Comparison of ENCODE assay signal across 8 cellular contexts in the genomic region with DNA sequence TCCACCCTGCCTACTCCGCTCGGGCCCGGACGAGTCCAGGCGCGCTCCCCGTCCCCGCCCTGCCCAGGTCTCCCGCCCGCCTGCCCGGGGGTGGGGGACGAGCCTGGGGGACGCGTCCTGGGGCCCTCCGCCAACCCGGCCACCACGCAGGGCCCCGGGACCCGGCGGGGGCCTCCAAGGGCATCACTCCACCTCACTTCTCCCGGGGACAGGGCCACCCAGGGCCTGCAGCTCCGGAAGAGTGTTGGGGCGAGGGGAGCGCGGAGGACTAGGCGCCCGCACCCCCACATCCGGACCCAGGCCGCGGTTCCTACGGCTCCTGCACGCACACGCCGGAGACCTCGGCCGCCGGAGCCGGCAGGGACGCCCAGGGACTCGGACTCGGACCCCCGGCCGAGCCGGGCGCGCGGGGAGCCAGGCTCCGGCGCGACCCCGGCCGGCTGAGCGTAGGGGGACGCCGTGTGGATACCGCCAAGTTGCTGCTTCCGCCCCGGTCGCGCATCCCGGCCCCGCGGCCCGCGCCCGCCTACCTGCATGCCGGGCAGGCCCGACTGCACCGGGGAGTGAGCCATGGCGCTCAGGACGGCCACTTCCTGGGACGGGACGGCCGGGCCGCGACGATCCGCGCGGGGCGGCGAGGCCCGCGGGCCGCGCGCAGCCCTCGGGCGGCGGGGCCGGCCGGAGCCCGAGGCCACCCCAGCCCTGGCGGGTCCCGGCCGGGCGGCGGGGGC. TPM values are rescaled to one million over a fixed set of nuclear protein-coding genes. Genes with fewer than 3 reads are reported as not detected.
DNase-seq lines count a peak whose midpoint lies in the region; ATAC-seq and TF ChIP-seq lines count a peak whose summit lies in the region.

No MANE protein-coding gene starts in this region.

- in situ Hi-C loops in transverse colon (cut with MboI; ENCODE audit: low pct_ligation_motif_present in 1 of 4, low pct_unique_long_range_greater_than_20kb in 1 of 4, low sequenced_read_pairs in 3 of 4): loop anchor here in 1 of 4 donors (10.0 kb wide), 1 partner anchor 82 kb away; no protein-coding TSS in a partner anchor

- intact Hi-C loops in transverse colon (cut with DNase I; ENCODE audit: low total_unique reads): loop anchor here (5.0 kb wide), 1 partner anchor 79 kb away; no protein-coding TSS in a partner anchor

- H3K9ac ChIP-seq in HUES6 (ENCODE audit: low read length) (peak overlapping the region; percentile 87), endocrine pancreas (ENCODE audit: control insufficient read depth, insufficient read depth, low read length) (peak overlapping the region; percentile 77), mucosa of rectum (ENCODE audit: low read depth in 1 of 2, low read length in 2 of 2) (peak overlapping the region; percentile 77 to 94)

- no peaks in the 10 kb centered on the region for H3K9me2 ChIP-seq in DOHH2 (replicated peaks; ENCODE audit: control insufficient read depth, low read length)

- no peak for TF ChIP-seq POLR2A in transverse colon (IDR thresholded peaks at IDR 0.05)

- peaks cover 33% of the 10 kb centered on the region for H4K20me1 ChIP-seq in DOHH2 (ENCODE audit: control insufficient read depth, insufficient read depth, low read depth, low read length)

- H3K9me3 ChIP-seq in DOHH2 (ENCODE audit: control insufficient read depth, insufficient read depth, low read length) (no peaks in the 10 kb centered on the region), HUES6 (ENCODE audit: control insufficient read depth, insufficient read depth, low read depth, low read length) (no peaks in the 10 kb centered on the region), endocrine pancreas (ENCODE audit: control insufficient read depth, low read length) (no peaks in the 10 kb centered on the region), mucosa of rectum (ENCODE audit: control insufficient read depth in 2 of 2, low read length in 2 of 2) (no peaks in the 10 kb centered on the region), transverse colon (no peaks in the 10 kb centered on the region)

- H3K36me3 ChIP-seq in DOHH2 (ENCODE audit: control insufficient read depth, low read length) (peaks cover 26% of the 10 kb centered on the region), HUES6 (ENCODE audit: control insufficient read depth, insufficient read depth, low read length) (no peaks in the 10 kb centered on the region), endocrine pancreas (ENCODE audit: control insufficient read depth, insufficient read depth, low read length) (no peaks in the 10 kb centered on the region), mucosa of rectum (ENCODE audit: control insufficient read depth in 2 of 2, insufficient read depth in 2 of 2, low read length in 2 of 2) (no peaks in the 10 kb centered on the region), transverse colon (no peaks in the 10 kb centered on the region)

- no peak for TF ChIP-seq CTCF in DOHH2 (IDR thresholded peaks at IDR 0.05; ENCODE audit: low read depth, low read length, poor library complexity, severe bottlenecking)
- TF ChIP-seq CTCF in transverse colon (IDR thresholded peaks at IDR 0.05): no peak

- TF ChIP-seq EP300 in transverse colon (IDR thresholded peaks at IDR 0.05; ENCODE audit: low read depth): no peak

- DNase-seq in activated CD4-positive, alpha-beta T cell treated with anti-CD3 and anti-CD28 coated beads, Interleukin-2, amount 50 U/mL, for 48 hours: peak; percentile 43 to 48
- DNase-seq in transverse colon: peak; percentile 70
- DNase-seq in mesenteric fat pad (ENCODE audit: low spot score): no peak

- H3K4me1 ChIP-seq in DOHH2 (ENCODE audit: control insufficient read depth, low read length): peaks cover 45% of the 10 kb centered on the region
- H3K4me1 ChIP-seq in HUES6 (ENCODE audit: control insufficient read depth, insufficient read depth, low read length): peaks cover 37% of the 10 kb centered on the region
- peaks cover 11% of the 10 kb centered on the region for H3K4me1 ChIP-seq in endocrine pancreas (ENCODE audit: control insufficient read depth, insufficient read depth, low read length)
- H3K4me1 ChIP-seq in mucosa of rectum (ENCODE audit: control insufficient read depth in 2 of 2, insufficient read depth in 2 of 2, low read length in 2 of 2): peaks cover 32 to 35% of the 10 kb centered on the region in 2 donors
- peaks cover 24 to 54% (median 47%) of the 10 kb centered on the region in 4 donors for H3K4me1 ChIP-seq in transverse colon

- peak overlapping the region; percentile 90 for H3K4me3 ChIP-seq in DOHH2 (ENCODE audit: low read length)
- peak overlapping the region; percentile 82 for H3K4me3 ChIP-seq in HUES6 (ENCODE audit: low read depth, low read length)
- no peak overlapping the region for H3K4me3 ChIP-seq in endocrine pancreas (ENCODE audit: control insufficient read depth, insufficient read depth, low read length)
- H3K4me3 ChIP-seq in mucosa of rectum (ENCODE audit: low read length in 2 of 2): peak overlapping the region; percentile 85 to 86
- H3K4me3 ChIP-seq in transverse colon: peak overlapping the region; percentile 82 to 96 (median 82)

- 1% methylated on average over 59 of the region's 98 CpGs; no CpG with 5 or more reads in 1 of the 2 donors for WGBS in transverse colon (ENCODE audit: low coverage in 1 of 2), 2 donors

- H3F3A ChIP-seq in DOHH2 (ENCODE audit: control insufficient read depth, insufficient read depth): peaks cover 17% of the 10 kb centered on the region

- H3K27me3 ChIP-seq in DOHH2 (ENCODE audit: control insufficient read depth, low read length): no peaks in the 10 kb centered on the region
- no peaks in the 10 kb centered on the region for H3K27me3 ChIP-seq in HUES6 (ENCODE audit: control insufficient read depth, insufficient read depth, low read length)
- no peaks in the 10 kb centered on the region for H3K27me3 ChIP-seq in endocrine pancreas (ENCODE audit: control insufficient read depth, insufficient read depth, low read length)
- no peaks in the 10 kb centered on the region for H3K27me3 ChIP-seq in mucosa of rectum (ENCODE audit: control insufficient read depth in 2 of 2, insufficient read depth in 2 of 2, low read length in 2 of 2)
- no peaks in the 10 kb centered on the region for H3K27me3 ChIP-seq in transverse colon

- H3K79me2 ChIP-seq in DOHH2 (ENCODE audit: control insufficient read depth, low read length): peaks cover 55% of the 10 kb centered on the region

- H3K4me2 ChIP-seq in DOHH2 (ENCODE audit: low read length): peak overlapping the region; percentile 92

- H3K27ac ChIP-seq in DOHH2 (ENCODE audit: low read depth, low read length) (peak overlapping the region; percentile 57), HUES6 (ENCODE audit: low read depth, low read length) (peak overlapping the region; percentile 90; the same call in 1 of the 2 replicates), mucosa of rectum (ENCODE audit: low read depth in 2 of 2, low read length in 2 of 2) (peak overlapping the region; percentile 96 to 97), transverse colon (peak overlapping the region; percentile 97 to 100 (median 100))

- peak; percentile 27 for ATAC-seq in GM21423 (IDR thresholded peaks at IDR 0.05; ENCODE audit: unreplicated experiment)

RNA-seq across cellular contexts. Expression of a gene that starts 0.5 kb away (rescaled TPM):
- 100 to 1,000 TPM in 3 of 4 donors, 10 to 100 TPM in 1; 87.2 to 152 (median 131) TPM for total RNA-seq in transverse colon
- 62.7 TPM for total RNA-seq in mesenteric fat pad
